ENCODE assay signal across 1 cellular context in genomic region chr18:59359576-59359952, GRCh38.
A peak's percentile ranks its signal among the peaks of the same experiment; 100 is the strongest.
TF ChIP-seq lines count a peak whose summit lies in the region.

No MANE protein-coding gene starts in this region.

TF ChIP-seq in HepG2, 621 proteins besides CTCF, POLR2A, EP300 and RAD21 (continued from another document):
- TF ChIP-seq CBX5 (CRISPR knock-in tag; IDR thresholded peaks at IDR 0.05; ENCODE audit: borderline replicate concordance) = no peak
- TF ChIP-seq MYPOP (CRISPR knock-in tag; IDR thresholded peaks at IDR 0.05) = 0 out of 2 replicates have a peak, but pooled peaks have one; percentile 1
- no peak for TF ChIP-seq ZNF383 (CRISPR knock-in tag; IDR thresholded peaks at IDR 0.05; ENCODE audit: borderline replicate concordance)
- TF ChIP-seq ZNF446 (CRISPR knock-in tag; IDR thresholded peaks at IDR 0.05) = no peak
- TF ChIP-seq ZSCAN25 (CRISPR knock-in tag; IDR thresholded peaks at IDR 0.05) = no peak
- no peak for TF ChIP-seq MED13 (CRISPR knock-in tag; IDR thresholded peaks at IDR 0.05)
- TF ChIP-seq DNMT1 (CRISPR knock-in tag; IDR thresholded peaks at IDR 0.05) = no peak
- TF ChIP-seq ZNF275 (CRISPR knock-in tag; IDR thresholded peaks at IDR 0.05; ENCODE audit: borderline replicate concordance) = 0 out of 2 replicates have a peak, but pooled peaks have one; percentile 8
- no peak for TF ChIP-seq ERF (CRISPR knock-in tag; IDR thresholded peaks at IDR 0.05)
- 0 out of 2 replicates have a peak, but pooled peaks have one; percentile 2 for TF ChIP-seq SMYD3 (CRISPR knock-in tag; IDR thresholded peaks at IDR 0.05)
- no peak for TF ChIP-seq ZNF318 (CRISPR knock-in tag; IDR thresholded peaks at IDR 0.05)
- TF ChIP-seq NFIB (CRISPR knock-in tag; IDR thresholded peaks at IDR 0.05; ENCODE audit: borderline replicate concordance) = no peak
- TF ChIP-seq ZGPAT (CRISPR knock-in tag; IDR thresholded peaks at IDR 0.05) = peak; percentile 5; the same call in 1 of the 2 replicates
- TF ChIP-seq ZNF335 (CRISPR knock-in tag; IDR thresholded peaks at IDR 0.05) = no peak
- TF ChIP-seq PAXIP1 (CRISPR knock-in tag; conservative IDR thresholded peaks at IDR 0.05) = no peak
- no peak for TF ChIP-seq ZNF83 (CRISPR knock-in tag; IDR thresholded peaks at IDR 0.05; ENCODE audit: borderline replicate concordance)
- TF ChIP-seq MED8 (CRISPR knock-in tag; IDR thresholded peaks at IDR 0.05; ENCODE audit: insufficient replicate concordance) = no peak
- TF ChIP-seq MLXIP (CRISPR knock-in tag; IDR thresholded peaks at IDR 0.05; ENCODE audit: borderline replicate concordance) = no peak
- TF ChIP-seq CBX1 (IDR thresholded peaks at IDR 0.05; ENCODE audit: low read depth) = peak; percentile 18
- no peak for TF ChIP-seq ZNF691 (CRISPR knock-in tag; IDR thresholded peaks at IDR 0.05; ENCODE audit: borderline replicate concordance, low read depth)
- TF ChIP-seq ARID2 (CRISPR knock-in tag; IDR thresholded peaks at IDR 0.05; ENCODE audit: borderline replicate concordance) = no peak
- no peak for TF ChIP-seq SP1 (IDR thresholded peaks at IDR 0.05)
- no peak for TF ChIP-seq SP1 (CRISPR knock-in tag; IDR thresholded peaks at IDR 0.05)
- no peak for TF ChIP-seq ETV6 (CRISPR knock-in tag; conservative IDR thresholded peaks at IDR 0.05)
- TF ChIP-seq ZNF260 (CRISPR knock-in tag; IDR thresholded peaks at IDR 0.05; ENCODE audit: borderline replicate concordance, low read depth) = no peak
TF ChIP-seq in HepG2: peak in this region for 5.
